Comparison of ENCODE assay signal across 12 cellular contexts in genomic region chr11:46615756-46616155, GRCh38. TPM values are rescaled to one million over a fixed set of nuclear protein-coding genes. Genes with fewer than 3 reads are reported as not detected.
DNase-seq lines count a peak whose midpoint lies in the region; ATAC-seq, FAIRE-seq and TF ChIP-seq lines count a peak whose summit lies in the region.
"Had no signal": no experiment of that assay in that cellular context is flagged by ENCODE, and none has a peak within 500 bp of the region (broad histone marks: within the 10 kb centered on the region; RNA-seq: fewer than 3 reads in every experiment).

No MANE protein-coding gene starts in this region.

- peaks cover 29% of the 10 kb centered on the region for H3K4me1 Mint-ChIP-seq in CD14-positive monocyte
- H3K4me1 Mint-ChIP-seq in activated CD8-positive, alpha-beta T cell treated with anti-CD3 and anti-CD28 coated beads, Interleukin-2, amount 10 ng/mL, durations not matched to agents 7 days and 5 days (ENCODE audit: low read depth) = peaks cover 36% of the 10 kb centered on the region

- no peaks in the 10 kb centered on the region for H3K27me3 Mint-ChIP-seq in CD14-positive monocyte (ENCODE audit: low read depth in 3 of 3)
- no peaks in the 10 kb centered on the region for H3K27me3 Mint-ChIP-seq in activated CD8-positive, alpha-beta T cell treated with anti-CD3 and anti-CD28 coated beads, Interleukin-2, amount 10 ng/mL, durations not matched to agents 7 days and 5 days (ENCODE audit: low read depth)
- H3K27me3 Mint-ChIP-seq: stimulated activated memory B cell treated with anti-CD40 and anti-IgM and Interleukin-4, amounts not matched to agents 10 μg/mL and 1 μg/mL and 100 μg/mL, for 72 hours had no signal

- no peak overlapping the region for H3K9ac ChIP-seq in mesendoderm (ENCODE audit: low read length)

- POLR2A ChIA-PET in activated CD8-positive, alpha-beta T cell treated with anti-CD3 and anti-CD28 coated beads, Interleukin-2, amount 10 ng/mL, durations not matched to agents 7 days and 5 days (lab: Charles Lee) = interaction anchor here (1.5 to 3.9 kb wide), 2 partner anchors 22 to 55 kb away, joined by 4 to 27 read pairs; partner anchors contain the start of gene AMBRA1

- peak overlapping the region; percentile 50 for H2AK5ac ChIP-seq in mesendoderm (ENCODE audit: low read length)

- no peaks in the 10 kb centered on the region for H3K27me3 ChIP-seq in mesendoderm (ENCODE audit: insufficient read depth, low read length, poor library complexity)
- H3K27me3 ChIP-seq: heart right ventricle had no signal

- H3K4me3 Mint-ChIP-seq in CD14-positive monocyte = no peak overlapping the region
- H3K4me3 Mint-ChIP-seq in activated CD8-positive, alpha-beta T cell treated with anti-CD3 and anti-CD28 coated beads, Interleukin-2, amount 10 ng/mL, durations not matched to agents 7 days and 5 days = peak overlapping the region; percentile 90

- peak overlapping the region; percentile 27 for H3K56ac ChIP-seq in mesendoderm (ENCODE audit: low read length)

- intact Hi-C loops in CD14-positive monocyte (cut with micrococcal nuclease) = loop anchor here (5.0 to 10.0 kb wide), 4 partner anchors 87 to 701 kb away; partner anchors contain the start of genes ARFGAP2 (in 1 of the 2), ARHGAP1 (in 1 of the 2), MDK (in 1 of the 2) and PEX16 (in 1 of the 2)

- no peak overlapping the region for H2BK15ac ChIP-seq in mesendoderm (replicated peaks; ENCODE audit: low read depth)

- no peak overlapping the region for H3K4me3 ChIP-seq in mesendoderm (ENCODE audit: low read length)

- FAIRE-seq in GM12892 (lab: Jason Lieb, UNC) = no peak

- H3K18ac ChIP-seq in mesendoderm (ENCODE audit: low read length) = no peak overlapping the region

- CTCF ChIA-PET in activated CD8-positive, alpha-beta T cell treated with anti-CD3 and anti-CD28 coated beads, Interleukin-2, amount 10 ng/mL, durations not matched to agents 7 days and 5 days (lab: Charles Lee) = interaction anchor here (0.9 to 2.2 kb wide), 7 partner anchors 8 to 281 kb away, joined by 3 to 9 read pairs (median 3); no protein-coding TSS in a partner anchor

- H3K4me1 ChIP-seq in mesendoderm (ENCODE audit: control insufficient read depth, low read depth, low read length) = no peaks in the 10 kb centered on the region

- H3K79me2 ChIP-seq in mesendoderm (ENCODE audit: control insufficient read depth, insufficient read depth, low read length) = peaks cover 10% of the 10 kb centered on the region

- no peak overlapping the region for H3K4me2 ChIP-seq in mesendoderm (ENCODE audit: low read length)

- no peaks in the 10 kb centered on the region for H3K36me3 ChIP-seq in mesendoderm (ENCODE audit: control insufficient read depth, insufficient read depth, low read length)

- DNase-seq in CD14-positive monocyte (ENCODE audit: low spot score) (no peak), HCEC 1CT (peak; percentile 13), mesendoderm (peak; percentile 40), GM12892 (ENCODE audit: insufficient read length) (no peak), NCI-H2196 (lab: John Stamatoyannopoulos, UW; ENCODE audit: unreplicated experiment) (no peak), COLO829 (ENCODE audit: low spot score) (no peak)
- DNase-seq in activated CD8-positive, alpha-beta T cell treated with anti-CD3 and anti-CD28 coated beads, Interleukin-2, amount 10 ng/mL, durations not matched to agents 7 days and 5 days = no peak
- DNase-seq: heart right ventricle; NCI-H526 treated with DMSO at 0.1 percent for 48 hours; stimulated activated CD4-positive, alpha-beta T cell treated with anti-CD3 and anti-CD28 coated beads, Interleukin-12 subunit alpha, Interleukin-12 subunit beta, amount 100 ng/mL, for 4 hours had no signal

- no CpG with 5 or more reads among the region's 7 CpGs for WGBS in mesendoderm (ENCODE audit: extremely low coverage, insufficient coverage, low lambda C conversion rate)

- H4K5ac ChIP-seq in mesendoderm (ENCODE audit: low read length) = no peak overlapping the region

- peaks cover 2% of the 10 kb centered on the region for H3K79me1 ChIP-seq in mesendoderm (ENCODE audit: low read length)

- H3K23ac ChIP-seq in mesendoderm (ENCODE audit: low read length) = no peak overlapping the region

- H3K27ac ChIP-seq in mesendoderm (ENCODE audit: low read depth, low read length) = no peak overlapping the region

- no peak overlapping the region for H4K8ac ChIP-seq in mesendoderm (ENCODE audit: low read depth, low read length)

- H3K27ac Mint-ChIP-seq in CD14-positive monocyte = peak overlapping the region in 4 of 7 donors; percentile 20 to 99 (median 56)
- H3K27ac Mint-ChIP-seq in activated CD8-positive, alpha-beta T cell treated with anti-CD3 and anti-CD28 coated beads, Interleukin-2, amount 10 ng/mL, durations not matched to agents 7 days and 5 days = peak overlapping the region; percentile 10

- no peak overlapping the region for H3K4ac ChIP-seq in mesendoderm (ENCODE audit: low read depth, low read length)

- no peak for TF ChIP-seq POLR2A in GM12892 (IDR thresholded peaks at IDR 0.05; ENCODE audit: low read depth, low read length)

- no peak overlapping the region for H2BK120ac ChIP-seq in mesendoderm (ENCODE audit: low read depth, low read length)

- no peak overlapping the region for H2BK5ac ChIP-seq in mesendoderm (ENCODE audit: low read length)

- no peak for ATAC-seq in activated CD8-positive, alpha-beta T cell treated with anti-CD3 and anti-CD28 coated beads, Interleukin-2, amount 10 ng/mL, durations not matched to agents 7 days and 5 days
- no peak for ATAC-seq in GM19035 (IDR thresholded peaks at IDR 0.05; ENCODE audit: unreplicated experiment)
- ATAC-seq: heart right ventricle; stimulated activated memory B cell treated with anti-CD40 and anti-IgM and Interleukin-4, amounts not matched to agents 10 μg/mL and 1 μg/mL and 100 μg/mL, for 72 hours had no signal

- H3K9me3 Mint-ChIP-seq in CD14-positive monocyte = no peaks in the 10 kb centered on the region
- no peaks in the 10 kb centered on the region for H3K9me3 Mint-ChIP-seq in activated CD8-positive, alpha-beta T cell treated with anti-CD3 and anti-CD28 coated beads, Interleukin-2, amount 10 ng/mL, durations not matched to agents 7 days and 5 days (ENCODE audit: insufficient read depth)
- H3K9me3 Mint-ChIP-seq: stimulated activated memory B cell treated with anti-CD40 and anti-IgM and Interleukin-4, amounts not matched to agents 10 μg/mL and 1 μg/mL and 100 μg/mL, for 72 hours had no signal

- peaks cover 4 to 10% of the 10 kb centered on the region in 2 donors for H3K36me3 Mint-ChIP-seq in CD14-positive monocyte
- H3K36me3 Mint-ChIP-seq in activated CD8-positive, alpha-beta T cell treated with anti-CD3 and anti-CD28 coated beads, Interleukin-2, amount 10 ng/mL, durations not matched to agents 7 days and 5 days (ENCODE audit: low read depth) = peaks cover 7% of the 10 kb centered on the region
- H3K36me3 Mint-ChIP-seq: stimulated activated memory B cell treated with anti-CD40 and anti-IgM and Interleukin-4, amounts not matched to agents 10 μg/mL and 1 μg/mL and 100 μg/mL, for 72 hours had no signal

- TF ChIP-seq CTCF in CD14-positive monocyte (IDR thresholded peaks at IDR 0.05) = no peak

RNA-seq across cellular contexts. Expression of gene HARBI1, which starts 1.3 kb away (rescaled TPM):
- 1 to 10 TPM; 2.1 to 4.4 TPM for polyA plus RNA-seq in CD14-positive monocyte
- total RNA-seq in activated CD8-positive, alpha-beta T cell treated with anti-CD3 and anti-CD28 coated beads, Interleukin-2, amount 10 ng/mL, durations not matched to agents 7 days and 5 days = 1 to 10 TPM; 5.0 to 6.7 TPM
- 3.2 TPM for polyA plus RNA-seq in mesendoderm (2013, experiment 1 of 2)
- 2.9 TPM for polyA plus RNA-seq in mesendoderm (2013, experiment 2 of 2)
- 3.5 TPM for polyA plus RNA-seq in GM12892 (2012; ENCODE audit: missing spikeins)

RNA-seq across cellular contexts. Expression of gene ATG13, which starts 1.6 kb away (rescaled TPM):
- polyA plus RNA-seq in CD14-positive monocyte = 10 to 100 TPM; 51.2 to 55.5 TPM
- 10 to 100 TPM; 57.8 to 58.4 TPM for total RNA-seq in activated CD8-positive, alpha-beta T cell treated with anti-CD3 and anti-CD28 coated beads, Interleukin-2, amount 10 ng/mL, durations not matched to agents 7 days and 5 days
- 57.8 TPM for polyA plus RNA-seq in mesendoderm (2013, experiment 1 of 2)
- 62.1 TPM for polyA plus RNA-seq in mesendoderm (2013, experiment 2 of 2)
- polyA plus RNA-seq in GM12892 (2012; ENCODE audit: missing spikeins) = 17.3 TPM

RNA-seq across cellular contexts. Expression of gene AMBRA1, which starts 21.9 kb away (rescaled TPM):
- polyA plus RNA-seq in CD14-positive monocyte = 1 to 10 TPM; 2.1 to 3.8 TPM
- total RNA-seq in activated CD8-positive, alpha-beta T cell treated with anti-CD3 and anti-CD28 coated beads, Interleukin-2, amount 10 ng/mL, durations not matched to agents 7 days and 5 days = 10 to 100 TPM; 34.0 to 35.1 TPM
- 15.0 TPM for polyA plus RNA-seq in mesendoderm (2013, experiment 1 of 2)
- 15.3 TPM for polyA plus RNA-seq in mesendoderm (2013, experiment 2 of 2)
- polyA plus RNA-seq in GM12892 (2012; ENCODE audit: missing spikeins) = 8.9 TPM

Comparison
In these comparisons a context has a peak if more than half of its experiments do, and no peak if none do; other contexts are left out.
1. DNase-seq: peak in HCEC 1CT (single experiment) and mesendoderm (single experiment); none in CD14-positive monocyte (single experiment), activated CD8-positive, alpha-beta T cell treated with anti-CD3 and anti-CD28 coated beads, Interleukin-2, amount 10 ng/mL, durations not matched to agents 7 days and 5 days (single experiment), GM12892 (single experiment), NCI-H2196 (single experiment) and COLO829 (single experiment).